ENCODE assay signal across 8 cellular contexts in the genomic region with DNA sequence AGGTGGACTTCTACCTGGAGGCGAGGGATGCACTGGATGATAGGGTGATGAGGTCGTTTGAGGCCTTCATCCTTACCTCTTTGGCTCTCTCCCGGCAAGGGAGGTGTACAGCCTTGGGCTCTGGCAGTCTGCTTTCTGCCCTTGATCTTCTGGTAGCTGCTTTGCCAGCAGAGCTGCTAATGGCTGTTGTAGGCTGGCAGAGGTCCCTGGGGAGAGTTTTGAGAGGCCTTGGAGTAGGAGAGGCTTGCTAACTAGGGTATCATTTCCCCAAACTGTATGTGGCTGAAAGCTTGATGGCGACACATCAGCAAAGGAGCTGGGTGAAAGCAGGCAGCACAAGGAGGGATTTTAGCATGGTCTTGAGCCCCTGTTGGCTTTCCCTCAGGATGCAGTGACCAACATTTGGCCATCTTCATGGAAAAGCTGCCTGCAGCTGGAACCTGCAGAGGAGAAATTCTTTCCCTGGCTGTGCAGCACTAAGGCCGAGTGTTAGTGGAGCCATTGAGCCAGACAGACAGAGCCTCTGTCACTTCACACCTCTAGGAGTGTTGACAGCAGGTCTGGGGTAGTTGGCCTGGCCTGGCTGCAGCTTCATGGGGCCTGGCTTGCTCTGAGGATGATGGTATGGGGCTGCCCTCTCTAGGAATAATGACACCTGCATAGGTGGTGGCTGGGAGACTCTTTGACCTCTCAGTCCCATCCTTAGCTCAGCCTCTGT. TPM values are rescaled to one million over a fixed set of nuclear protein-coding genes. Genes with fewer than 3 reads are reported as not detected.
DNase-seq lines count a peak whose midpoint lies in the region; ATAC-seq, FAIRE-seq and TF ChIP-seq lines count a peak whose summit lies in the region.

No MANE protein-coding gene starts in this region.

- H4K8ac ChIP-seq in neuronal stem cell (ENCODE audit: low read depth, low read length) = peak overlapping the region; percentile 4

- H3K4ac ChIP-seq in neuronal stem cell (ENCODE audit: low read length) = no peak overlapping the region

- no peak for FAIRE-seq in bronchial epithelial cell (lab: Jason Lieb, UNC)

- H2BK5ac ChIP-seq in neuronal stem cell (ENCODE audit: low read length) = no peak overlapping the region

- no peak overlapping the region for H3K14ac ChIP-seq in neuronal stem cell (ENCODE audit: low read length)

- H2BK120ac ChIP-seq in neuronal stem cell (ENCODE audit: low read depth, low read length) = no peak overlapping the region

- peak overlapping the region; percentile 82 for H2AFZ ChIP-seq in neuronal stem cell (ENCODE audit: low read length)

- peak overlapping the region; percentile 99 for H3K4me2 ChIP-seq in neuronal stem cell (ENCODE audit: insufficient read depth, low read length, poor library complexity, severe bottlenecking)

- no peak overlapping the region for H3K18ac ChIP-seq in neuronal stem cell (ENCODE audit: low read length)

- no peak overlapping the region for H3K27ac ChIP-seq in neuronal stem cell (replicated peaks; ENCODE audit: low read length)

- H3K4me1 ChIP-seq in neuronal stem cell (ENCODE audit: control insufficient read depth in 2 of 2, insufficient read depth in 1 of 2, low read depth in 1 of 2, low read length in 2 of 2) = peaks cover 11 to 16% of the 10 kb centered on the region in 2 donors

- H3K36me3 ChIP-seq in bronchial epithelial cell (ENCODE audit: control insufficient read depth, insufficient read depth, low read length) (no peaks in the 10 kb centered on the region), neuronal stem cell (replicated peaks in 1 of 2; ENCODE audit: control insufficient read depth in 2 of 2, insufficient read depth in 2 of 2, low read length in 2 of 2) (no peaks in the 10 kb centered on the region)

- no CpG with 5 or more reads among the region's 5 CpGs for WGBS in neuronal stem cell (ENCODE audit: extremely low coverage in 2 of 2, insufficient read length in 2 of 2, insufficient replicate concordance in 1 of 2), 2 donors

- no peak overlapping the region for H2BK12ac ChIP-seq in neuronal stem cell (ENCODE audit: low read length)

- no peak for ATAC-seq in GM18498 (IDR thresholded peaks at IDR 0.05; ENCODE audit: unreplicated experiment)
- no peak for ATAC-seq in HG03039 (IDR thresholded peaks at IDR 0.05; ENCODE audit: unreplicated experiment)

- peaks cover 2 to 3% of the 10 kb centered on the region in 2 donors for H3K9me3 ChIP-seq in neuronal stem cell (replicated peaks in 1 of 2; ENCODE audit: control insufficient read depth in 2 of 2, insufficient read depth in 1 of 2, low read depth in 1 of 2, low read length in 2 of 2)

- peak overlapping the region; percentile 55 for H3K4me3 ChIP-seq in bronchial epithelial cell (ENCODE audit: low read depth, low read length)
- H3K4me3 ChIP-seq in neuronal stem cell (ENCODE audit: low read length in 2 of 2) = peak overlapping the region; percentile 32 to 52

- no peaks in the 10 kb centered on the region for H3K79me1 ChIP-seq in neuronal stem cell (ENCODE audit: low read depth, low read length)

- peak; percentile 95 for DNase-seq in DMS79 treated with DMSO at 0.1 percent for 48 hours (lab: John Stamatoyannopoulos, UW)
- DNase-seq in NCI-H2171 treated with DMSO at 0.1 percent for 48 hours (lab: John Stamatoyannopoulos, UW) = peak; percentile 67
- no peak for DNase-seq in bronchial epithelial cell (ENCODE audit: low read depth)
- no peak for DNase-seq in neuronal stem cell (ENCODE audit: low spot score)
- no peak for DNase-seq in NCI-H510A treated with DMSO at 0.1 percent for 48 hours (lab: John Stamatoyannopoulos, UW)
- no peak for DNase-seq in activated CD4-positive, alpha-beta T cell treated with anti-CD3 and anti-CD28 coated beads for 4 hours

- H3K9ac ChIP-seq in neuronal stem cell (ENCODE audit: low read depth, low read length, poor library complexity) = no peak overlapping the region

- no peak overlapping the region for H2AK5ac ChIP-seq in neuronal stem cell (ENCODE audit: low read depth, low read length)

- TF ChIP-seq CTCF in bronchial epithelial cell (IDR thresholded peaks at IDR 0.05; ENCODE audit: insufficient read depth, low read length, severe bottlenecking) = no peak

- H3K23ac ChIP-seq in neuronal stem cell (ENCODE audit: low read depth, low read length, poor library complexity) = peak overlapping the region; percentile 83

- no peaks in the 10 kb centered on the region for H3K27me3 ChIP-seq in bronchial epithelial cell (ENCODE audit: control insufficient read depth, insufficient read depth, low read length)
- peaks cover 4 to 67% (median 28%) of the 10 kb centered on the region in 3 experiments for H3K27me3 ChIP-seq in neuronal stem cell (ENCODE audit: control insufficient read depth in 3 of 3, insufficient read depth in 3 of 3, low read depth in 1 of 3, low read length in 3 of 3)

- H4K91ac ChIP-seq in neuronal stem cell (ENCODE audit: low read depth, low read length, poor library complexity) = no peak overlapping the region

- no peak overlapping the region for H2BK15ac ChIP-seq in neuronal stem cell (ENCODE audit: low read length)

RNA-seq across cellular contexts. Expression of a gene that starts 3.5 kb away (rescaled TPM):
- total RNA-seq in bronchial epithelial cell = 5.3 and 11.0 TPM in 2 replicates
- polyA plus RNA-seq in neuronal stem cell (2013, experiment 1 of 2) = 0.99 TPM
- 1.2 TPM for polyA plus RNA-seq in neuronal stem cell (2013, experiment 2 of 2)

Comparison
In these comparisons a context has a peak if more than half of its experiments do, and no peak if none do; other contexts are left out.
1. DNase-seq: peak in DMS79 treated with DMSO at 0.1 percent for 48 hours (single experiment) and NCI-H2171 treated with DMSO at 0.1 percent for 48 hours (single experiment); none in bronchial epithelial cell (single experiment), neuronal stem cell (single experiment), NCI-H510A treated with DMSO at 0.1 percent for 48 hours (single experiment) and activated CD4-positive, alpha-beta T cell treated with anti-CD3 and anti-CD28 coated beads for 4 hours (0 of 2).